In genomic region chr5:67165524-67166459, GRCh38 we compare ENCODE assay signal across 1 cellular context.
TF ChIP-seq lines count a peak whose summit lies in the region.

No MANE protein-coding gene starts in this region.

TF ChIP-seq in WTC11, 78 proteins besides CTCF, POLR2A, EP300 and RAD21 (continued from another document):
- TF ChIP-seq ZNF281 (CRISPR knock-in tag; IDR thresholded peaks at IDR 0.05) = peak; percentile 32; the same call in 1 of the 2 replicates
- TF ChIP-seq, protein P1, sequence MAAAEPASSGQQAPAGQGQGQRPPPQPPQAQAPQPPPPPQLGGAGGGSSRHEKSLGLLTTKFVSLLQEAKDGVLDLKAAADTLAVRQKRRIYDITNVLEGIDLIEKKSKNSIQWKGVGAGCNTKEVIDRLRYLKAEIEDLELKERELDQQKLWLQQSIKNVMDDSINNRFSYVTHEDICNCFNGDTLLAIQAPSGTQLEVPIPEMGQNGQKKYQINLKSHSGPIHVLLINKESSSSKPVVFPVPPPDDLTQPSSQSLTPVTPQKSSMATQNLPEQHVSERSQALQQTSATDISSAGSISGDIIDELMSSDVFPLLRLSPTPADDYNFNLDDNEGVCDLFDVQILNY (CRISPR knock-in tag; IDR thresholded peaks at IDR 0.05) = 0 out of 2 replicates have a peak, but pooled peaks have one; percentile 44
- TF ChIP-seq, protein P2, sequence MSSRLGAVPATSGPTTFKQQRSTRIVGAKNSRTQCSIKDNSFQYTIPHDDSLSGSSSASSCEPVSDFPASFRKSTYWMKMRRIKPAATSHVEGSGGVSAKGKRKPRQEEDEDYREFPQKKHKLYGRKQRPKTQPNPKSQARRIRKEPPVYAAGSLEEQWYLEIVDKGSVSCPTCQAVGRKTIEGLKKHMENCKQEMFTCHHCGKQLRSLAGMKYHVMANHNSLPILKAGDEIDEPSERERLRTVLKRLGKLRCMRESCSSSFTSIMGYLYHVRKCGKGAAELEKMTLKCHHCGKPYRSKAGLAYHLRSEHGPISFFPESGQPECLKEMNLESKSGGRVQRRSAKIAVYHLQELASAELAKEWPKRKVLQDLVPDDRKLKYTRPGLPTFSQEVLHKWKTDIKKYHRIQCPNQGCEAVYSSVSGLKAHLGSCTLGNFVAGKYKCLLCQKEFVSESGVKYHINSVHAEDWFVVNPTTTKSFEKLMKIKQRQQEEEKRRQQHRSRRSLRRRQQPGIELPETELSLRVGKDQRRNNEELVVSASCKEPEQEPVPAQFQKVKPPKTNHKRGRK (CRISPR knock-in tag; IDR thresholded peaks at IDR 0.05; ENCODE audit: borderline replicate concordance) = no peak
- TF ChIP-seq NR2C2 (CRISPR knock-in tag; IDR thresholded peaks at IDR 0.05) = no peak
- TF ChIP-seq PRDM15 (CRISPR knock-in tag; IDR thresholded peaks at IDR 0.05) = 0 out of 2 replicates have a peak, but pooled peaks have one; percentile 7
- no peak for TF ChIP-seq ZNF121 (CRISPR knock-in tag; IDR thresholded peaks at IDR 0.05)
- no peak for TF ChIP-seq ZBTB21 (CRISPR knock-in tag; IDR thresholded peaks at IDR 0.05; ENCODE audit: borderline replicate concordance)
- no peak for TF ChIP-seq CDX4 (CRISPR knock-in tag; IDR thresholded peaks at IDR 0.05; ENCODE audit: borderline replicate concordance)
- no peak for TF ChIP-seq MXD4 (CRISPR knock-in tag; IDR thresholded peaks at IDR 0.05; ENCODE audit: borderline replicate concordance)
- no peak for TF ChIP-seq ZNF317 (CRISPR knock-in tag; IDR thresholded peaks at IDR 0.05; ENCODE audit: borderline replicate concordance, low read depth)
